In the genomic region with DNA sequence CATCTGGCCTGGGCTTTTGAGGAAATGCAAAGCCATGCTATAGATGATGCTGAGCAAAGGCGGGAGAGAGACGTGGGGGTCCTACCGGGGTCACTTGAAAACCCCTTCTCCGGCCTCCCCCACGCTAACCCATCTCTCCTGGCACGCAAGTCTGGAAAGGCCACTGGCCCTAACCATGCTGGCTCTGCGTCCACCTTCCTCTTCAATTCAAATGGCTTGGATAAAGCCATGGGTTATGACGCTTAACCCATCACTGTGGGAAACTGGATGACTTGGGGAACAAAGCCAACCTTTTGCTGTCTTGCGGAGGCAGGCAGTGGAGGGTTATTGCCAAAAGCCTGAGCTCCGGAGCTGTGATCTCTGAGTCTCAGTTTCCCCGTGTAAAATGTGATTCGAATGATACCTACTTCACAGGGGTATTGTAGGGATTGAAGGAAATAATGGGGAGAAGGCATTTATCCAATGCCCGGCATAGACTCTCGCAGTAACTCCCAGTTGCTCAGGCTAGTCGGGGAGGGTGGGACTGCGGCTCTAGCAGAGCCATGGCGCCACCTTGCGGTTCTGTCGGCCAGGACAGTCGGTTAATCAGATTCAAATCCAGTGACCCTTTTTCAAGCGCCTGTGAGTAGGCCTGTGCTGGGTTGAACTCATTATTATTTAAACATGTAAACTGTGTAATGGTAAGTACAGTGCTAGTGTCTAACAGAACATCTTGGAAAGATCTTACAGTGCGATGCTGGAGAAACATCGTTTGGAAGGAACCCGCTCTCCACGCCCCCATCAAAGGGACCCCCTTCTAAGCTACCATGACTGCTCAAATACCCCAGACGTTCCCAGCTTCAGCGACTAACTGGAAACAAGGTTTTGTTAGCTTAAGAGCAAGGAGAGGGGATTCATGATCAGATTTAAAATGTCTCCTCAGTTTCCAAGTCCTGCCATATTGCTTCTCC, we compare ENCODE assay signal across 8 cellular contexts. TPM values are rescaled to one million over a fixed set of nuclear protein-coding genes. Genes with fewer than 3 reads are reported as not detected.
DNase-seq lines count a peak whose midpoint lies in the region; ATAC-seq, FAIRE-seq and TF ChIP-seq lines count a peak whose summit lies in the region.

No MANE protein-coding gene starts in this region.

- H2AFZ ChIP-seq in HepG2 (ENCODE audit: low read length): no peak overlapping the region

- no peak overlapping the region for H3K4me3 Mint-ChIP-seq in chondrocyte (ENCODE audit: unreplicated experiment)

- peaks cover 25% of the 10 kb centered on the region for H3K4me1 Mint-ChIP-seq in chondrocyte (ENCODE audit: low read depth)

- ATAC-seq in GM19043 (IDR thresholded peaks at IDR 0.05; ENCODE audit: low read depth, unreplicated experiment): peak; percentile 83
- peak; percentile 94 for ATAC-seq in HG03432 (IDR thresholded peaks at IDR 0.05; ENCODE audit: unreplicated experiment)
- peak; percentile 95 for ATAC-seq in HepG2

- TF ChIP-seq RAD21 in HepG2 (CRISPR knock-in tag; IDR thresholded peaks at IDR 0.05): peak; percentile 92

- in situ Hi-C loops in HepG2 (cut with HindIII; ENCODE audit: extremely low pct_ligation_motif_present, low pct_unique_long_range_greater_than_20kb): loop anchor here (5.0 to 10.0 kb wide), 3 partner anchors 78 to 330 kb away; a partner anchor contains a TSS

- H3K4me3 ChIP-seq in HepG2 (replicated peaks in 1 of 3; ENCODE audit: insufficient read depth in 1 of 3, low read depth in 2 of 3, low read length in 3 of 3): no peak overlapping the region

- TF ChIP-seq EP300 in HepG2 (IDR thresholded peaks at IDR 0.05; ENCODE audit: low read depth in 2 of 2, low read length in 2 of 2) (no peak), HepG2 (CRISPR knock-in tag; IDR thresholded peaks at IDR 0.05; ENCODE audit: borderline replicate concordance) (no peak)

- H3K27ac Mint-ChIP-seq in chondrocyte (ENCODE audit: unreplicated experiment): peak overlapping the region; percentile 82

- H3K27ac ChIP-seq in HepG2 (ENCODE audit: extremely low read length, insufficient read depth, low read length): no peak overlapping the region

- no peaks in the 10 kb centered on the region for H3K27me3 Mint-ChIP-seq in chondrocyte (ENCODE audit: low read depth)

- TF ChIP-seq CTCF in chondrocyte (IDR thresholded peaks at IDR 0.05): peak; percentile 97
- TF ChIP-seq CTCF in HepG2 (CRISPR knock-in tag; IDR thresholded peaks at IDR 0.05): peak; percentile 94

- H3K36me3 ChIP-seq in HepG2 (replicated peaks in 1 of 2; ENCODE audit: control insufficient read depth in 1 of 2, insufficient read depth in 2 of 2, low read length in 2 of 2): no peaks in the 10 kb centered on the region

- CTCF ChIA-PET in HepG2 (lab: Yijun Ruan, JAX; ENCODE audit: low intra/inter-chr PET ratio, low total read pairs): interaction anchor here (1.4 to 2.5 kb wide), 5 partner anchors 78 to 332 kb away, joined by 4 to 25 read pairs (median 11); a partner anchor contains a TSS

- H3K79me2 ChIP-seq in HepG2 (ENCODE audit: insufficient read depth, low read length): no peaks in the 10 kb centered on the region

- TF ChIP-seq POLR2A in HepG2 (IDR thresholded peaks at IDR 0.05; ENCODE audit: insufficient read depth in 1 of 2, low read depth in 2 of 2, low read length in 2 of 2): no peak

- H3K4me1 ChIP-seq in HepG2 (ENCODE audit: insufficient read depth, low read length): peaks cover 41% of the 10 kb centered on the region

- intact Hi-C loops in HepG2 (cut with micrococcal nuclease; ENCODE audit: unreplicated experiment): loop anchor here (1.0 to 5.0 kb wide), 5 partner anchors 24 to 333 kb away; no protein-coding TSS in a partner anchor

- BruUV-seq in HepG2 (replicated peaks; lab: Mats Ljungman, UMichigan): no TSS peak

- no peaks in the 10 kb centered on the region for H3K36me3 Mint-ChIP-seq in chondrocyte (ENCODE audit: low read depth)

- peak overlapping the region; percentile 85 for H3K4me2 ChIP-seq in HepG2 (ENCODE audit: low read depth, low read length)

- no peaks in the 10 kb centered on the region for H3K9me3 Mint-ChIP-seq in chondrocyte (ENCODE audit: low read depth)

- FAIRE-seq in HepG2 (lab: Jason Lieb, UNC): peak; percentile 77

- H3K9ac ChIP-seq in HepG2 (ENCODE audit: insufficient read depth, low read depth, low read length): no peak overlapping the region

- no peaks in the 10 kb centered on the region for H3K9me3 ChIP-seq in HepG2 (ENCODE audit: low read length)

- DNase-seq in AG20443 (ENCODE audit: low spot score) (peak; percentile 90), NCI-H510A treated with DMSO at 0.1 percent for 48 hours (lab: John Stamatoyannopoulos, UW) (peak; percentile 91), chondrocyte (ENCODE audit: low spot score) (peak; percentile 93), HepG2 (ENCODE audit: low spot score) (peak; percentile 69)
- DNase-seq in activated CD4-positive, alpha-beta T cell treated with anti-CD3 and anti-CD28 coated beads for 4 hours: peak; percentile 77 to 78
- peak; percentile 43 to 75 (median 60) for DNase-seq in stimulated activated CD4-positive, alpha-beta T cell treated with anti-CD3 and anti-CD28 coated beads, TNF-alpha, amount 100 ng/mL, for 1 hour (ENCODE audit: low read depth in 3 of 3, low spot score in 1 of 3)

- H4K20me1 ChIP-seq in HepG2 (ENCODE audit: insufficient read depth, low read length): no peaks in the 10 kb centered on the region

- POLR2A ChIA-PET in HepG2 (lab: Yijun Ruan, JAX): interaction anchor here (0.8 to 3.4 kb wide), 5 partner anchors 12 to 75 kb away, joined by 3 to 17 read pairs (median 5); a partner anchor contains a TSS

- whole genome bisulfite sequencing in HepG2 (ENCODE audit: low lambda C conversion rate): 38% methylated on average over 25 of the region's 27 CpGs

- no peaks in the 10 kb centered on the region; a peak in 1 of 5 replicates for H3K27me3 ChIP-seq in HepG2 (ENCODE audit: control insufficient read depth in 1 of 2, insufficient read depth in 2 of 2, low read length in 2 of 2)

TF ChIP-seq in HepG2, 621 proteins besides CTCF, POLR2A, EP300 and RAD21 (continues in another document):
- peak; percentile 30; the same call in 1 of the 2 replicates for TF ChIP-seq PHF8 (CRISPR knock-in tag; IDR thresholded peaks at IDR 0.05)
- no peak for TF ChIP-seq ELF4 (CRISPR knock-in tag; IDR thresholded peaks at IDR 0.05; ENCODE audit: borderline replicate concordance)
- TF ChIP-seq ZNF292 (CRISPR knock-in tag; IDR thresholded peaks at IDR 0.05; ENCODE audit: borderline replicate concordance, low read depth): 0 out of 2 replicates have a peak, but pooled peaks have one; percentile 33
- TF ChIP-seq ZBTB7B (CRISPR knock-in tag; IDR thresholded peaks at IDR 0.05): peak; percentile 58; the same call in 1 of the 2 replicates
- TF ChIP-seq, protein P1, sequence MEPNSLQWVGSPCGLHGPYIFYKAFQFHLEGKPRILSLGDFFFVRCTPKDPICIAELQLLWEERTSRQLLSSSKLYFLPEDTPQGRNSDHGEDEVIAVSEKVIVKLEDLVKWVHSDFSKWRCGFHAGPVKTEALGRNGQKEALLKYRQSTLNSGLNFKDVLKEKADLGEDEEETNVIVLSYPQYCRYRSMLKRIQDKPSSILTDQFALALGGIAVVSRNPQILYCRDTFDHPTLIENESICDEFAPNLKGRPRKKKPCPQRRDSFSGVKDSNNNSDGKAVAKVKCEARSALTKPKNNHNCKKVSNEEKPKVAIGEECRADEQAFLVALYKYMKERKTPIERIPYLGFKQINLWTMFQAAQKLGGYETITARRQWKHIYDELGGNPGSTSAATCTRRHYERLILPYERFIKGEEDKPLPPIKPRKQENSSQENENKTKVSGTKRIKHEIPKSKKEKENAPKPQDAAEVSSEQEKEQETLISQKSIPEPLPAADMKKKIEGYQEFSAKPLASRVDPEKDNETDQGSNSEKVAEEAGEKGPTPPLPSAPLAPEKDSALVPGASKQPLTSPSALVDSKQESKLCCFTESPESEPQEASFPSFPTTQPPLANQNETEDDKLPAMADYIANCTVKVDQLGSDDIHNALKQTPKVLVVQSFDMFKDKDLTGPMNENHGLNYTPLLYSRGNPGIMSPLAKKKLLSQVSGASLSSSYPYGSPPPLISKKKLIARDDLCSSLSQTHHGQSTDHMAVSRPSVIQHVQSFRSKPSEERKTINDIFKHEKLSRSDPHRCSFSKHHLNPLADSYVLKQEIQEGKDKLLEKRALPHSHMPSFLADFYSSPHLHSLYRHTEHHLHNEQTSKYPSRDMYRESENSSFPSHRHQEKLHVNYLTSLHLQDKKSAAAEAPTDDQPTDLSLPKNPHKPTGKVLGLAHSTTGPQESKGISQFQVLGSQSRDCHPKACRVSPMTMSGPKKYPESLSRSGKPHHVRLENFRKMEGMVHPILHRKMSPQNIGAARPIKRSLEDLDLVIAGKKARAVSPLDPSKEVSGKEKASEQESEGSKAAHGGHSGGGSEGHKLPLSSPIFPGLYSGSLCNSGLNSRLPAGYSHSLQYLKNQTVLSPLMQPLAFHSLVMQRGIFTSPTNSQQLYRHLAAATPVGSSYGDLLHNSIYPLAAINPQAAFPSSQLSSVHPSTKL (CRISPR knock-in tag; IDR thresholded peaks at IDR 0.05): peak; percentile 35; the same call in 1 of the 2 replicates
- no peak for TF ChIP-seq SOX13 (IDR thresholded peaks at IDR 0.05)
- TF ChIP-seq SOX13 (CRISPR knock-in tag; conservative IDR thresholded peaks at IDR 0.05 in 1 of 2, IDR thresholded peaks at IDR 0.05 in 1 of 2): peak in 1 of 2 experiments; percentile 31; a peak in 1 of 4 replicates

RNA-seq across cellular contexts. Expression of a gene that starts 20.3 kb away (rescaled TPM):
- total RNA-seq in chondrocyte (2.3 to 4.1 TPM (median 3.2 TPM) in 3 replicates), HepG2 (2016; rRNA removed; fragmentation: Illumina TruSeq; extraction: Trizol) (40.8 and 57.5 TPM in 2 replicates)
- total RNA-seq in HepG2 (2016; cell fraction: cytosol; rRNA removed; fragmentation: Illumina TruSeq; extraction: Trizol; ENCODE audit: low read depth): 7.0 TPM in 2 replicates
- 43.3 and 55.7 TPM in 2 replicates for total RNA-seq in HepG2 (2016; cell fraction: insoluble cytoplasmic fraction; rRNA removed; fragmentation: Illumina TruSeq; extraction: Trizol)
- 15.1 and 15.5 TPM in 2 replicates for total RNA-seq in HepG2 (2016; cell fraction: membrane; rRNA removed; fragmentation: Illumina TruSeq; extraction: Trizol)
- 16.9 and 19.9 TPM in 2 replicates for total RNA-seq in HepG2 (2016; cell fraction: nucleus; rRNA removed; fragmentation: Illumina TruSeq; extraction: Trizol)
- 6.0 and 10.9 TPM in 2 replicates for polyA plus RNA-seq in HepG2 (2011; rRNA removed)
- 6.1 and 6.5 TPM in 2 replicates for polyA plus RNA-seq in HepG2 (2011; cell fraction: cytosol; rRNA removed)
- 4.6 TPM in 2 replicates for polyA plus RNA-seq in HepG2 (2011; cell fraction: nucleus; rRNA removed)
- polyA plus RNA-seq in HepG2 (2012): 9.8 and 17.4 TPM in 2 replicates
- polyA plus RNA-seq in HepG2 (2016; cell fraction: cytosol; fragmentation: Illumina TruSeq; extraction: Trizol; ENCODE audit: low read depth): 2.6 and 2.8 TPM in 2 replicates
- polyA plus RNA-seq in HepG2 (2016; cell fraction: insoluble cytoplasmic fraction; fragmentation: Illumina TruSeq; extraction: Trizol; ENCODE audit: low read depth): 41.0 and 43.9 TPM in 2 replicates
- 5.1 and 5.7 TPM in 2 replicates for polyA plus RNA-seq in HepG2 (2016; cell fraction: membrane; fragmentation: Illumina TruSeq; extraction: Trizol; ENCODE audit: low read depth)
- 18.2 and 19.2 TPM in 2 replicates for polyA plus RNA-seq in HepG2 (2016; cell fraction: nucleus; fragmentation: Illumina TruSeq; extraction: Trizol; ENCODE audit: insufficient read depth, low read depth)
- polyA minus RNA-seq in HepG2 (2011; rRNA and poly(A)+ RNA removed; ENCODE audit: low replicate concordance): 9.2 and 31.3 TPM in 2 replicates
- 9.6 and 16.1 TPM in 2 replicates for polyA minus RNA-seq in HepG2 (2011; cell fraction: cytosol; rRNA and poly(A)+ RNA removed)
- polyA minus RNA-seq in HepG2 (2011; cell fraction: nucleus; rRNA and poly(A)+ RNA removed): 10.6 and 16.0 TPM in 2 replicates
